Comparison of ENCODE assay signal across 8 cellular contexts in genomic region chr7:134315679-134316538, GRCh38. TPM values are rescaled to one million over a fixed set of nuclear protein-coding genes. Genes with fewer than 3 reads are reported as not detected.
A peak's percentile ranks its signal among the peaks of the same experiment; 100 is the strongest.
DNase-seq lines count a peak whose midpoint lies in the region; ATAC-seq and TF ChIP-seq lines count a peak whose summit lies in the region.

No MANE protein-coding gene starts in this region.

- ATAC-seq in HG02938 (IDR thresholded peaks at IDR 0.05; ENCODE audit: unreplicated experiment): peak; percentile 7
- ATAC-seq in activated B cell treated with CpG ODN at 0.5 μM for 24 hours (ENCODE audit: low read depth): no peak
- no peak for ATAC-seq in HG03442 (IDR thresholded peaks at IDR 0.05; ENCODE audit: unreplicated experiment)
- ATAC-seq in GM19455 (IDR thresholded peaks at IDR 0.05; ENCODE audit: unreplicated experiment): no peak

- peaks cover 14% of the 10 kb centered on the region for H3K4me1 Mint-ChIP-seq in activated B cell treated with CpG ODN at 0.5 μM for 24 hours
- H3K4me1 Mint-ChIP-seq in osteocyte (ENCODE audit: unreplicated experiment): peaks cover 20% of the 10 kb centered on the region

- no peaks in the 10 kb centered on the region for H3K27me3 Mint-ChIP-seq in activated B cell treated with CpG ODN at 0.5 μM for 24 hours
- no peaks in the 10 kb centered on the region for H3K27me3 Mint-ChIP-seq in osteocyte (ENCODE audit: unreplicated experiment)

- intact Hi-C loops in activated B cell treated with CpG ODN at 0.5 μM for 24 hours (cut with micrococcal nuclease): loop anchor here (1.0 to 5.0 kb wide), 5 partner anchors 116 to 1661 kb away; partner anchors contain the start of genes BPGM, CNOT4, MTPN and NUP205

- peak overlapping the region; percentile 66 to 72 for H3K4me3 ChIP-seq in foreskin fibroblast (ENCODE audit: low read depth in 1 of 2, low read length in 2 of 2)

- H3K27ac Mint-ChIP-seq in activated B cell treated with CpG ODN at 0.5 μM for 24 hours: peak overlapping the region; percentile 28
- H3K27ac Mint-ChIP-seq in osteocyte (ENCODE audit: unreplicated experiment): peak overlapping the region; percentile 63

- CTCF ChIA-PET in activated B cell treated with CpG ODN at 0.5 μM for 24 hours (lab: Charles Lee): interaction anchor here (1.0 kb wide), 1 partner anchor 42 kb away, joined by 3 read pairs; no protein-coding TSS in a partner anchor

- H3K4me3 Mint-ChIP-seq in activated B cell treated with CpG ODN at 0.5 μM for 24 hours (peak overlapping the region; percentile 94), osteocyte (ENCODE audit: unreplicated experiment) (peak overlapping the region; percentile 90)

- H3K36me3 Mint-ChIP-seq in activated B cell treated with CpG ODN at 0.5 μM for 24 hours (ENCODE audit: low read depth) (peaks cover 2% of the 10 kb centered on the region), osteocyte (ENCODE audit: unreplicated experiment) (no peaks in the 10 kb centered on the region)

- H3K9me3 Mint-ChIP-seq in activated B cell treated with CpG ODN at 0.5 μM for 24 hours (no peaks in the 10 kb centered on the region), osteocyte (ENCODE audit: unreplicated experiment) (no peaks in the 10 kb centered on the region)

- TF ChIP-seq CTCF in activated B cell treated with CpG ODN at 0.5 μM for 24 hours (IDR thresholded peaks at IDR 0.05) (no peak), foreskin fibroblast (IDR thresholded peaks at IDR 0.05; ENCODE audit: low read depth, low read length) (no peak), osteocyte (IDR thresholded peaks at IDR 0.05) (no peak)

- POLR2A ChIA-PET in activated B cell treated with CpG ODN at 0.5 μM for 24 hours (lab: Charles Lee): interaction anchor here (0.6 to 2.0 kb wide), 6 partner anchors 23 to 1234 kb away, joined by 5 to 12 read pairs (median 8); partner anchors contain the start of genes AKR1B1, BPGM, CHCHD3 and LRGUK

- peak; percentile 45 for DNase-seq in EL
- DNase-seq in activated B cell treated with CpG ODN at 0.5 μM for 24 hours: no peak
- peak; percentile 20 to 55 for DNase-seq in foreskin fibroblast
- DNase-seq in osteocyte (ENCODE audit: extremely low spot score, unreplicated experiment): no peak
- no peak for DNase-seq in NCI-H2171 (lab: John Stamatoyannopoulos, UW)

RNA-seq across cellular contexts. Expression of gene SLC35B4, which starts 0.8 kb away (rescaled TPM):
- 17.1 and 22.0 TPM in 2 replicates for total RNA-seq in activated B cell treated with CpG ODN at 0.5 μM for 24 hours
- total RNA-seq in osteocyte: 18.7 and 24.0 TPM in 2 replicates

Comparison
In these comparisons a context has a peak if more than half of its experiments do, and no peak if none do; other contexts are left out.
1. DNase-seq: peak in EL (single experiment) and foreskin fibroblast (2 of 2); none in activated B cell treated with CpG ODN at 0.5 μM for 24 hours (single experiment), osteocyte (single experiment) and NCI-H2171 (single experiment).